ENCODE assay signal across 1 cellular context in genomic region chr6:30760537-30760936, GRCh38.
TF ChIP-seq lines count a peak whose summit lies in the region.

No MANE protein-coding gene starts in this region.

TF ChIP-seq in HepG2, 621 proteins besides CTCF, POLR2A, EP300 and RAD21:
- TF ChIP-seq PPARG (CRISPR knock-in tag; conservative IDR thresholded peaks at IDR 0.05) (no peak), JUND (CRISPR knock-in tag; IDR thresholded peaks at IDR 0.05) (no peak), ZNF780A (CRISPR knock-in tag; IDR thresholded peaks at IDR 0.05) (no peak), SP1 (IDR thresholded peaks at IDR 0.05) (no peak), SP1 (CRISPR knock-in tag; IDR thresholded peaks at IDR 0.05) (no peak)
